In genomic region chr9:112535811-112536210, GRCh38 we compare ENCODE assay signal across 20 cellular contexts. TPM values are rescaled to one million over a fixed set of nuclear protein-coding genes. Genes with fewer than 3 reads are reported as not detected.
A peak's percentile ranks its signal among the peaks of the same experiment; 100 is the strongest.
DNase-seq lines count a peak whose midpoint lies in the region; ATAC-seq and TF ChIP-seq lines count a peak whose summit lies in the region.
"Had no signal": no experiment of that assay in that cellular context is flagged by ENCODE, and none has a peak within 500 bp of the region (broad histone marks: within the 10 kb centered on the region; RNA-seq: fewer than 3 reads in every experiment).

No MANE protein-coding gene starts in this region.

- H3K27me3 ChIP-seq in A673 (replicated peaks; ENCODE audit: insufficient read depth, low read depth, low read length, poor library complexity), result no peaks in the 10 kb centered on the region
- H3K27me3 ChIP-seq: adrenal gland, neural progenitor cell had no signal

- H3K36me3 ChIP-seq in A673 (ENCODE audit: insufficient read depth, low read length, poor library complexity, severe bottlenecking), result peaks cover 4% of the 10 kb centered on the region
- H3K36me3 ChIP-seq: adrenal gland, neural progenitor cell had no signal

- no TSS peak for BruUV-seq in A673 (replicated peaks; lab: Mats Ljungman, UMichigan)

- peaks cover 17% of the 10 kb centered on the region for H3K36me3 Mint-ChIP-seq in HFFc6 (ENCODE audit: low read depth)

- no peaks in the 10 kb centered on the region; the same call in 1 of the 2 replicates for H3K27me3 Mint-ChIP-seq in HFFc6 (ENCODE audit: insufficient read depth)

- peak; percentile 9 for DNase-seq in A673 (ENCODE audit: low spot score)
- peak; percentile 64 for DNase-seq in HFFc6
- peak; percentile 43 for DNase-seq in astrocyte of the spinal cord (ENCODE audit: low read depth, low spot score)
- DNase-seq in glomerular endothelial cell (ENCODE audit: extremely low read depth, low read depth, low spot score), result peak; percentile 16
- no peak for DNase-seq in T-helper 1 cell
- DNase-seq in amygdala (lab: John Stamatoyannopoulos, UW), result no peak
- no peak for DNase-seq in amniotic stem cell (lab: John Stamatoyannopoulos, UW)
- DNase-seq: 8988T; activated effector memory CD4-positive, alpha-beta T cell treated with Interleukin-2 at 50 U/mL for 16 hours; adrenal gland; endodermal cell; GF-D8; NCI-H1092; NCI-H524 treated with DMSO at 0.1 percent for 48 hours; SHP77 treated with DMSO at 0.1 percent for 48 hours had no signal

- H3K9me3 Mint-ChIP-seq in HFFc6, result no peaks in the 10 kb centered on the region
- H3K9me3 Mint-ChIP-seq: endodermal cell had no signal

- peak overlapping the region; percentile 29 for H3K4me3 Mint-ChIP-seq in HFFc6
- H3K4me3 Mint-ChIP-seq: endodermal cell, neural progenitor cell had no signal

- H3K27ac ChIP-seq in A673 (ENCODE audit: low read depth, low read length, poor library complexity, severe bottlenecking), result peak overlapping the region; percentile 15
- H3K27ac ChIP-seq: adrenal gland, C4-2B, neural progenitor cell had no signal

- H3K4me1 Mint-ChIP-seq in HFFc6 (ENCODE audit: low read depth), result peaks cover 61% of the 10 kb centered on the region
- H3K4me1 Mint-ChIP-seq: neural progenitor cell had no signal

- peaks cover 38% of the 10 kb centered on the region for H3K4me1 ChIP-seq in A673 (ENCODE audit: insufficient read depth, low read length, poor library complexity, severe bottlenecking)

- in situ Hi-C loops in astrocyte of the spinal cord (cut with HindIII; ENCODE audit: low sequenced_read_pairs), result no loop called here

- H3K4me3 ChIP-seq in A673 (ENCODE audit: low read depth, low read length, poor library complexity, severe bottlenecking), result no peak overlapping the region
- no peak overlapping the region for H3K4me3 ChIP-seq in astrocyte of the spinal cord (ENCODE audit: low read depth, low read length)
- H3K4me3 ChIP-seq: adrenal gland, K562, neural progenitor cell had no signal

- TF ChIP-seq CTCF in A673 (conservative IDR thresholded peaks at IDR 0.05; ENCODE audit: low read depth, low read length), result no peak
- no peak for TF ChIP-seq CTCF in HFFc6 (IDR thresholded peaks at IDR 0.05)
- no peak for TF ChIP-seq CTCF in astrocyte of the spinal cord (IDR thresholded peaks at IDR 0.05; ENCODE audit: low read depth, low read length)

- CTCF ChIA-PET in A673 (lab: Charles Lee), result no interaction called here

- no peaks in the 10 kb centered on the region for H3K9me3 ChIP-seq in A673 (ENCODE audit: low read depth, low read length, poor library complexity, severe bottlenecking)
- H3K9me3 ChIP-seq: adrenal gland had no signal

- POLR2A ChIA-PET in A673 (lab: Charles Lee; ENCODE audit: low non-redundant PET), result no interaction called here

- no peak for ATAC-seq in GM18909 (IDR thresholded peaks at IDR 0.05; ENCODE audit: poor library complexity, unreplicated experiment)
- ATAC-seq: activated CD4-positive, CD25-positive, alpha-beta regulatory T cell treated with anti-CD3 and anti-CD28 coated beads, Interleukin-2, amount 50 U/mL, for 24 hours; K562 had no signal

- intact Hi-C loops in A673 (cut with micrococcal nuclease; ENCODE audit: unreplicated experiment), result no loop called here

- H3K27ac Mint-ChIP-seq in HFFc6, result peak overlapping the region; percentile 57
- H3K27ac Mint-ChIP-seq: endodermal cell, neural progenitor cell had no signal

RNA-seq across cellular contexts. Expression of gene KIAA1958, which starts 49.2 kb away (rescaled TPM):
- total RNA-seq in A673 (2021) (28.6 and 30.7 TPM in 2 replicates), glomerular endothelial cell (1.3 and 2.6 TPM in 2 replicates)
- total RNA-seq in HFFc6 (2021; fragmentation: NEBNext Ultra II Directional; extraction: Animal tissue kit (Norgen Biotek cat#: 25700)), result 1 to 10 TPM; 3.5 to 9.7 (median 4.5) TPM

Comparison
In these comparisons a context has a peak if more than half of its experiments do, and no peak if none do; other contexts are left out.
1. DNase-seq: peak in A673 (single experiment), HFFc6 (single experiment), astrocyte of the spinal cord (single experiment) and glomerular endothelial cell (single experiment); none in T-helper 1 cell (0 of 5), amygdala (0 of 56) and amniotic stem cell (single experiment).